18 cellular contexts compared by ENCODE assay signal in the genomic region with DNA sequence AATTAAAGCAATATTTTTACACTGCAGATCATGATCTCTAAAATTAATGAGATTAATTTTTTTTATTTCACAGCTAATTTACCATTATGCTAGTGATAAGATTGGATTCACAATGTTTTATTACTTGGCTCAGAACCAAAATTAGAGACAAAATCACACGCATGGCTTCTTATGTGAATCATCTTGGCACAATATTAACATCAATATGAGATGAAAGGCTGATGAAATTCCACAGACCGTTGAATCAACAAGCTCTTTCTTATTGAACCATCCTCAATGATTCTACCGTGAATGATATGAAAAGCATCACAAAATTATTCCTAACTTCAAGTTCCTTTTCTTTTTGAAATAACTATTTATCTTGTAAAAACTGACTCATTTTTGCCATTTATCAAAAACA.
DNase-seq lines count a peak whose midpoint lies in the region; ATAC-seq and TF ChIP-seq lines count a peak whose summit lies in the region.
"Had no signal": no experiment of that assay in that cellular context is flagged by ENCODE, and none has a peak within 500 bp of the region (broad histone marks: within the 10 kb centered on the region; RNA-seq: fewer than 3 reads in every experiment).

No MANE protein-coding gene starts in this region.

- CTCF ChIA-PET in mammary epithelial cell (lab: Charles Lee; ENCODE audit: low non-redundant PET) = no interaction called here

- H3K36me3 ChIP-seq in mammary epithelial cell (ENCODE audit: insufficient read depth, low read length) (no peaks in the 10 kb centered on the region), esophagus squamous epithelium (no peaks in the 10 kb centered on the region)
- H3K36me3 ChIP-seq: colonic mucosa, heart right ventricle, SJSA1, suprapubic skin had no signal

- intact Hi-C loops in mammary epithelial cell (cut with micrococcal nuclease) (no loop called here), esophagus squamous epithelium (cut with DNase I) (no loop called here)

- 2% methylated on average over 3 of the region's 3 CpGs for WGBS in mammary epithelial cell (ENCODE audit: low coverage, missing lambda C conversion rate)
- WGBS in esophagus squamous epithelium, 2 donors = 17 to 25% methylated on average over 3 of the region's 3 CpGs

- TF ChIP-seq CTCF in mammary epithelial cell (conservative IDR thresholded peaks at IDR 0.05 in 1 of 2, IDR thresholded peaks at IDR 0.05 in 1 of 2; ENCODE audit: extremely low read depth in 1 of 2, insufficient read depth in 1 of 2, low read depth in 1 of 2, low read length in 2 of 2) (no peak), esophagus squamous epithelium (IDR thresholded peaks at IDR 0.05) (no peak)

- peak; percentile 9 for DNase-seq in EH (ENCODE audit: low read depth)
- peak; percentile 3 for DNase-seq in NCI-H226
- DNase-seq in mammary epithelial cell = peak; percentile 27
- DNase-seq in kidney glomerular epithelial cell (lab: John Stamatoyannopoulos, UW) = peak; percentile 69
- DNase-seq in stimulated activated CD4-positive, alpha-beta T cell treated with anti-CD3 and anti-CD28 coated beads, Interleukin-15, amount 100 ng/mL, for 24 hours = no peak
- DNase-seq in esophagus squamous epithelium (lab: John Stamatoyannopoulos, UW) = no peak
- DNase-seq: activated CD4-positive, alpha-beta T cell treated with anti-CD3 and anti-CD28 coated beads for 4 hours; activated effector memory CD4-positive, alpha-beta T cell treated with anti-CD3 and anti-CD28 coated beads, Interleukin-2, amount 50 U/mL, for 16 hours; colonic mucosa; heart right ventricle; natural killer cell; NCI-H1436; NCI-H345; posterior cingulate gyrus had no signal

- no peaks in the 10 kb centered on the region for H3K79me2 ChIP-seq in mammary epithelial cell (ENCODE audit: insufficient read depth, low read length)

- H3K27ac ChIP-seq in mammary epithelial cell (ENCODE audit: insufficient read depth, low read depth, low read length) = no peak overlapping the region
- no peak overlapping the region for H3K27ac ChIP-seq in esophagus squamous epithelium
- H3K27ac ChIP-seq: colonic mucosa, heart right ventricle, SJSA1, suprapubic skin had no signal

- H3K4me2 ChIP-seq in mammary epithelial cell (ENCODE audit: insufficient read depth, low read depth, low read length) = peak overlapping the region; percentile 18

- H3K9ac ChIP-seq in mammary epithelial cell (ENCODE audit: insufficient read depth, low read length) = no peak overlapping the region

- no TSS peak for BruUV-seq in mammary epithelial cell (replicated peaks; lab: Mats Ljungman, UMichigan)

- no peaks in the 10 kb centered on the region for H4K20me1 ChIP-seq in mammary epithelial cell (ENCODE audit: insufficient read depth, low read length)

- no peak for TF ChIP-seq POLR2A in esophagus squamous epithelium (IDR thresholded peaks at IDR 0.05)

- H3K9me3 ChIP-seq in mammary epithelial cell (replicated peaks; ENCODE audit: insufficient read depth, low read length) (no peaks in the 10 kb centered on the region), esophagus squamous epithelium (no peaks in the 10 kb centered on the region)
- H3K9me3 ChIP-seq: colonic mucosa, SJSA1, suprapubic skin had no signal

- H3K4me3 ChIP-seq in mammary epithelial cell (replicated peaks in 1 of 3; ENCODE audit: insufficient read depth in 1 of 3, low read depth in 2 of 3, low read length in 3 of 3) (no peak overlapping the region), esophagus squamous epithelium (no peak overlapping the region)
- H3K4me3 ChIP-seq: colonic mucosa, heart right ventricle, SJSA1, skin epidermis, suprapubic skin had no signal

- dilution Hi-C loops in mammary epithelial cell (cut with HindIII; ENCODE audit: low sequenced_read_pairs) = no loop called here

- in situ Hi-C loops in mammary epithelial cell (cut with MboI; ENCODE audit: low sequenced_read_pairs in 2 of 2) = no loop called here

- no peak for ATAC-seq in GM19455 (IDR thresholded peaks at IDR 0.05; ENCODE audit: unreplicated experiment)
- ATAC-seq: heart right ventricle, natural killer cell had no signal

- H3K27me3 ChIP-seq in mammary epithelial cell (ENCODE audit: insufficient read depth, low read length) (no peaks in the 10 kb centered on the region), esophagus squamous epithelium (no peaks in the 10 kb centered on the region)
- H3K27me3 ChIP-seq: colonic mucosa, heart right ventricle, SJSA1, suprapubic skin had no signal

- no peak overlapping the region for H2AFZ ChIP-seq in mammary epithelial cell (ENCODE audit: low read depth, low read length)

- no peaks in the 10 kb centered on the region for H3K4me1 ChIP-seq in mammary epithelial cell (ENCODE audit: insufficient read depth, low read length)
- no peaks in the 10 kb centered on the region for H3K4me1 ChIP-seq in esophagus squamous epithelium
- H3K4me1 ChIP-seq: colonic mucosa, heart right ventricle, SJSA1, suprapubic skin had no signal

Comparison
In these comparisons a context has a peak if more than half of its experiments do, and no peak if none do; other contexts are left out.
1. DNase-seq: peak in EH (single experiment), NCI-H226 (single experiment), mammary epithelial cell (single experiment) and kidney glomerular epithelial cell (single experiment); none in stimulated activated CD4-positive, alpha-beta T cell treated with anti-CD3 and anti-CD28 coated beads, Interleukin-15, amount 100 ng/mL, for 24 hours (single experiment) and esophagus squamous epithelium (single experiment).